ENCODE assay signal across 8 cellular contexts in the genomic region with DNA sequence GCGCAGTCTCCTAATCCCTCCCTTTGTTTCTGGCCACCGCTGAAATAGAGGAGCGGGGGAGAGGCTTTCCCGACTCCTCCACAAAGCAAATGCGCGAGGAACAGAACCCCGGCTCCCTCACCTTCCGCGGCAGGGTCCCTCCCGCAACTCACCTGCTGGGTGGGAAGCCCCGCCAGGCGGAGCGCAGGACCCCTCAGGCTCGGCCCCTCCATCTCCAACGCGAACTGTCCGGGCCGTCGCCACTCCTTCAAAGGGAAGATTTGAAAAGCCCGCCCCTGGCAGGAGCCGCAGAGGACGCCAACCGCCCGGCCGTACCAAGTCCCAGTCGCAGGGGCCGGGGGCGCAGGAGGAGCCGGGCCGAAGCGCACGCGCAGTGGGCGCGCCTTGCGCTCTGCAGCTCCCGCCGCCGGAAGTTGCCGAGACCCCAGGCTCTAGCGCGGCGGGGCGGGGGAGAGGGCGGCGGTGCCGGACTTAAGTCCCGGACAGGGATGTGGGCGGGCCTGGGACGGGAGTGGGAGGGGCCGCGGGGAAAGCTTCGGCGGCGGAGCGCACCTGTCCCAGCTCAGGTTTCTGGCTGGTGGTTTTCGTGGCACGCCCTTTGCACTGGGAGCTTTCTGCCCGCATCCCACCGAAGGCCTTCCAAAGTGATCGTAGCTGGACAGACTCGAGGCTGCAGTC. TPM values are rescaled to one million over a fixed set of nuclear protein-coding genes. Genes with fewer than 3 reads are reported as not detected.
A peak's percentile ranks its signal among the peaks of the same experiment; 100 is the strongest.
DNase-seq lines count a peak whose midpoint lies in the region; ATAC-seq and TF ChIP-seq lines count a peak whose summit lies in the region.

A gene with protein sequence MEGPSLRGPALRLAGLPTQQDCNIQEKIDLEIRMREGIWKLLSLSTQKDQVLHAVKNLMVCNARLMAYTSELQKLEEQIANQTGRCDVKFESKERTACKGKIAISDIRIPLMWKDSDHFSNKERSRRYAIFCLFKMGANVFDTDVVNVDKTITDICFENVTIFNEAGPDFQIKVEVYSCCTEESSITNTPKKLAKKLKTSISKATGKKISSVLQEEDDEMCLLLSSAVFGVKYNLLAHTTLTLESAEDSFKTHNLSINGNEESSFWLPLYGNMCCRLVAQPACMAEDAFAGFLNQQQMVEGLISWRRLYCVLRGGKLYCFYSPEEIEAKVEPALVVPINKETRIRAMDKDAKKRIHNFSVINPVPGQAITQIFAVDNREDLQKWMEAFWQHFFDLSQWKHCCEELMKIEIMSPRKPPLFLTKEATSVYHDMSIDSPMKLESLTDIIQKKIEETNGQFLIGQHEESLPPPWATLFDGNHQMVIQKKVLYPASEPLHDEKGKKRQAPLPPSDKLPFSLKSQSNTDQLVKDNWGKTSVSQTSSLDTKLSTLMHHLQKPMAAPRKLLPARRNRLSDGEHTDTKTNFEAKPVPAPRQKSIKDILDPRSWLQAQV (minus strand): TSS at position 446 of the 678 bp plus-strand sequence. CDS start 234 bp downstream, at position 212.

- H3K36me3 Mint-ChIP-seq in WTC11 (no peaks in the 10 kb centered on the region), immature natural killer cell (no peaks in the 10 kb centered on the region)

- peak within 1 kb of the TSS; percentile 93 for H2AFZ ChIP-seq in smooth muscle cell (ENCODE audit: low read depth)

- no peak within 1 kb of the TSS for H3K27ac ChIP-seq in smooth muscle cell (ENCODE audit: low read depth)

- H4K20me1 ChIP-seq in smooth muscle cell (ENCODE audit: low read depth): no peaks in the 10 kb centered on the region

- peaks cover 30% of the 10 kb centered on the region for H3K4me1 ChIP-seq in smooth muscle cell (ENCODE audit: low read depth)

- ATAC-seq in GM18498 (IDR thresholded peaks at IDR 0.05; ENCODE audit: unreplicated experiment) (peak; percentile 82), HG02884 (IDR thresholded peaks at IDR 0.05; ENCODE audit: unreplicated experiment) (peak; percentile 75), WTC11 (peak; percentile 95), GM18873 (IDR thresholded peaks at IDR 0.05; ENCODE audit: low FRiP score, unreplicated experiment) (no peak)

- TF ChIP-seq CTCF in WTC11 (IDR thresholded peaks at IDR 0.05) (no peak), cardiac fibroblast (IDR thresholded peaks at IDR 0.05; ENCODE audit: low read depth, low read length) (no peak), smooth muscle cell (IDR thresholded peaks at IDR 0.05; ENCODE audit: borderline replicate concordance, insufficient read depth, poor library complexity, severe bottlenecking) (no peak)

- peaks cover 9% of the 10 kb centered on the region for H3F3A ChIP-seq in smooth muscle cell (ENCODE audit: low read depth)

- no peaks in the 10 kb centered on the region for H3K27me3 ChIP-seq in smooth muscle cell (ENCODE audit: low read depth)

- CTCF ChIA-PET in WTC11 (lab: Charles Lee): interaction anchor here (0.8 to 2.1 kb wide), 5 partner anchors 17 to 230 kb away, joined by 3 to 7 read pairs (median 3); no protein-coding TSS in a partner anchor

- peaks cover 38% of the 10 kb centered on the region for H3K4me1 Mint-ChIP-seq in WTC11
- peaks cover 7 to 19% of the 10 kb centered on the region in 2 donors for H3K4me1 Mint-ChIP-seq in immature natural killer cell

- no peaks in the 10 kb centered on the region for H3K9me3 Mint-ChIP-seq in WTC11
- H3K9me3 Mint-ChIP-seq in immature natural killer cell: peaks cover 0 to 2% (median 0%) of the 10 kb centered on the region in 6 donors

- H3K4me3 ChIP-seq in cardiac fibroblast (replicated peaks in 1 of 2; ENCODE audit: low read depth in 2 of 2, low read length in 2 of 2) (peak within 1 kb of the TSS; percentile 64 to 66), smooth muscle cell (peak within 1 kb of the TSS; percentile 78)

- 1% methylated on average over 46 of the region's 62 CpGs for WGBS in smooth muscle cell (ENCODE audit: low lambda C conversion rate)

- H3K27ac Mint-ChIP-seq in WTC11 (peak within 1 kb of the TSS; percentile 79), immature natural killer cell (peak within 1 kb of the TSS in 4 of 6 donors; percentile 2 to 79 (median 57))

- peaks cover 5% of the 10 kb centered on the region for H3K27me3 Mint-ChIP-seq in WTC11 (ENCODE audit: low read depth)
- H3K27me3 Mint-ChIP-seq in immature natural killer cell (ENCODE audit: low read depth in 3 of 3): peaks cover 0 to 5% (median 0%) of the 10 kb centered on the region in 3 donors

- H3K36me3 ChIP-seq in smooth muscle cell (ENCODE audit: low read depth): no peaks in the 10 kb centered on the region

- POLR2A ChIA-PET in WTC11 (lab: Charles Lee): interaction anchor here (0.6 to 1.0 kb wide), 2 partner anchors 28 to 1490 kb away, joined by 3 to 4 read pairs; a partner anchor contains a TSS

- peak within 1 kb of the TSS; percentile 58 for H3K9ac ChIP-seq in smooth muscle cell (ENCODE audit: low read depth)

- peaks cover 24% of the 10 kb centered on the region for H3K79me2 ChIP-seq in smooth muscle cell (ENCODE audit: low read depth)

- H3K4me2 ChIP-seq in smooth muscle cell: peak within 1 kb of the TSS; percentile 100

- no peaks in the 10 kb centered on the region for H3K9me3 ChIP-seq in smooth muscle cell (replicated peaks; ENCODE audit: low read depth)

- peak; percentile 71 for DNase-seq in NCI-H2107 treated with DMSO at 0.1 percent for 48 hours (lab: John Stamatoyannopoulos, UW; ENCODE audit: unreplicated experiment)
- DNase-seq in WTC11 (ENCODE audit: low spot score): peak; percentile 97
- peak; percentile 62 to 82 for DNase-seq in cardiac fibroblast (ENCODE audit: low read depth in 2 of 2)
- peak; percentile 74 to 83 (median 80) for DNase-seq in immature natural killer cell
- DNase-seq in smooth muscle cell (lab: John Stamatoyannopoulos, UW; ENCODE audit: unreplicated experiment): peak; percentile 30

- peak within 1 kb of the TSS; percentile 92 for H3K4me3 Mint-ChIP-seq in WTC11
- peak within 1 kb of the TSS; percentile 77 to 93 (median 84) for H3K4me3 Mint-ChIP-seq in immature natural killer cell

TF ChIP-seq in WTC11, 78 proteins besides CTCF, POLR2A, EP300 and RAD21 (continues in another document):
- no peak for TF ChIP-seq PRRX2 (CRISPR knock-in tag; IDR thresholded peaks at IDR 0.05)
- TF ChIP-seq, protein P1, sequence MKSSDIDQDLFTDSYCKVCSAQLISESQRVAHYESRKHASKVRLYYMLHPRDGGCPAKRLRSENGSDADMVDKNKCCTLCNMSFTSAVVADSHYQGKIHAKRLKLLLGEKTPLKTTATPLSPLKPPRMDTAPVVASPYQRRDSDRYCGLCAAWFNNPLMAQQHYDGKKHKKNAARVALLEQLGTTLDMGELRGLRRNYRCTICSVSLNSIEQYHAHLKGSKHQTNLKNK (CRISPR knock-in tag; IDR thresholded peaks at IDR 0.05): no peak
- no peak for TF ChIP-seq ZNF263 (CRISPR knock-in tag; IDR thresholded peaks at IDR 0.05; ENCODE audit: low read depth)
- TF ChIP-seq, protein P2, sequence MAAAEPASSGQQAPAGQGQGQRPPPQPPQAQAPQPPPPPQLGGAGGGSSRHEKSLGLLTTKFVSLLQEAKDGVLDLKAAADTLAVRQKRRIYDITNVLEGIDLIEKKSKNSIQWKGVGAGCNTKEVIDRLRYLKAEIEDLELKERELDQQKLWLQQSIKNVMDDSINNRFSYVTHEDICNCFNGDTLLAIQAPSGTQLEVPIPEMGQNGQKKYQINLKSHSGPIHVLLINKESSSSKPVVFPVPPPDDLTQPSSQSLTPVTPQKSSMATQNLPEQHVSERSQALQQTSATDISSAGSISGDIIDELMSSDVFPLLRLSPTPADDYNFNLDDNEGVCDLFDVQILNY (CRISPR knock-in tag; IDR thresholded peaks at IDR 0.05): peak; percentile 80
- TF ChIP-seq, protein P3, sequence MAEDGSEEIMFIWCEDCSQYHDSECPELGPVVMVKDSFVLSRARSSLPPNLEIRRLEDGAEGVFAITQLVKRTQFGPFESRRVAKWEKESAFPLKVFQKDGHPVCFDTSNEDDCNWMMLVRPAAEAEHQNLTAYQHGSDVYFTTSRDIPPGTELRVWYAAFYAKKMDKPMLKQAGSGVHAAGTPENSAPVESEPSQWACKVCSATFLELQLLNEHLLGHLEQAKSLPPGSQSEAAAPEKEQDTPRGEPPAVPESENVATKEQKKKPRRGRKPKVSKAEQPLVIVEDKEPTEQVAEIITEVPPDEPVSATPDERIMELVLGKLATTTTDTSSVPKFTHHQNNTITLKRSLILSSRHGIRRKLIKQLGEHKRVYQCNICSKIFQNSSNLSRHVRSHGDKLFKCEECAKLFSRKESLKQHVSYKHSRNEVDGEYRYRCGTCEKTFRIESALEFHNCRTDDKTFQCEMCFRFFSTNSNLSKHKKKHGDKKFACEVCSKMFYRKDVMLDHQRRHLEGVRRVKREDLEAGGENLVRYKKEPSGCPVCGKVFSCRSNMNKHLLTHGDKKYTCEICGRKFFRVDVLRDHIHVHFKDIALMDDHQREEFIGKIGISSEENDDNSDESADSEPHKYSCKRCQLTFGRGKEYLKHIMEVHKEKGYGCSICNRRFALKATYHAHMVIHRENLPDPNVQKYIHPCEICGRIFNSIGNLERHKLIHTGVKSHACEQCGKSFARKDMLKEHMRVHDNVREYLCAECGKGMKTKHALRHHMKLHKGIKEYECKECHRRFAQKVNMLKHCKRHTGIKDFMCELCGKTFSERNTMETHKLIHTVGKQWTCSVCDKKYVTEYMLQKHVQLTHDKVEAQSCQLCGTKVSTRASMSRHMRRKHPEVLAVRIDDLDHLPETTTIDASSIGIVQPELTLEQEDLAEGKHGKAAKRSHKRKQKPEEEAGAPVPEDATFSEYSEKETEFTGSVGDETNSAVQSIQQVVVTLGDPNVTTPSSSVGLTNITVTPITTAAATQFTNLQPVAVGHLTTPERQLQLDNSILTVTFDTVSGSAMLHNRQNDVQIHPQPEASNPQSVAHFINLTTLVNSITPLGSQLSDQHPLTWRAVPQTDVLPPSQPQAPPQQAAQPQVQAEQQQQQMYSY (CRISPR knock-in tag; IDR thresholded peaks at IDR 0.05): peak; percentile 96
- TF ChIP-seq MYBL2 (CRISPR knock-in tag; IDR thresholded peaks at IDR 0.05): peak; percentile 99
- TF ChIP-seq SP1 (CRISPR knock-in tag; conservative IDR thresholded peaks at IDR 0.05): peak; percentile 98
- TF ChIP-seq, protein P4, sequence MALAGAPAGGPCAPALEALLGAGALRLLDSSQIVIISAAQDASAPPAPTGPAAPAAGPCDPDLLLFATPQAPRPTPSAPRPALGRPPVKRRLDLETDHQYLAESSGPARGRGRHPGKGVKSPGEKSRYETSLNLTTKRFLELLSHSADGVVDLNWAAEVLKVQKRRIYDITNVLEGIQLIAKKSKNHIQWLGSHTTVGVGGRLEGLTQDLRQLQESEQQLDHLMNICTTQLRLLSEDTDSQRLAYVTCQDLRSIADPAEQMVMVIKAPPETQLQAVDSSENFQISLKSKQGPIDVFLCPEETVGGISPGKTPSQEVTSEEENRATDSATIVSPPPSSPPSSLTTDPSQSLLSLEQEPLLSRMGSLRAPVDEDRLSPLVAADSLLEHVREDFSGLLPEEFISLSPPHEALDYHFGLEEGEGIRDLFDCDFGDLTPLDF (CRISPR knock-in tag; IDR thresholded peaks at IDR 0.05): peak; percentile 76; the same call in 1 of the 2 replicates
- TF ChIP-seq JAZF1 (CRISPR knock-in tag; IDR thresholded peaks at IDR 0.05): no peak

RNA-seq across cellular contexts. Expression of the gene that starts here (rescaled TPM):
- total RNA-seq in WTC11 (2021) (16.7 to 20.5 TPM (median 16.8 TPM) in 3 replicates), smooth muscle cell (4.9 and 5.4 TPM in 2 replicates)
- polyA plus RNA-seq in immature natural killer cell (under 1 TPM in 2 of 3 donors, not detected in 1; 0.16 to 0.46 TPM), smooth muscle cell (1.6 and 3.2 TPM in 2 replicates)

Comparison
In these comparisons a context has a peak if more than half of its experiments do, and no peak if none do; other contexts are left out.
1. Peak in DNase-seq in immature natural killer cell; RNA of the gene not detected or under 1 TPM.
2. DNase-seq: peak in every context shown above with its lines; median percentile 97 in WTC11; 80 in immature natural killer cell; 72 in cardiac fibroblast; 71 in NCI-H2107 treated with DMSO at 0.1 percent for 48 hours; 30 in smooth muscle cell.